Comparison of ENCODE assay signal across 1 cellular context in the genomic region with DNA sequence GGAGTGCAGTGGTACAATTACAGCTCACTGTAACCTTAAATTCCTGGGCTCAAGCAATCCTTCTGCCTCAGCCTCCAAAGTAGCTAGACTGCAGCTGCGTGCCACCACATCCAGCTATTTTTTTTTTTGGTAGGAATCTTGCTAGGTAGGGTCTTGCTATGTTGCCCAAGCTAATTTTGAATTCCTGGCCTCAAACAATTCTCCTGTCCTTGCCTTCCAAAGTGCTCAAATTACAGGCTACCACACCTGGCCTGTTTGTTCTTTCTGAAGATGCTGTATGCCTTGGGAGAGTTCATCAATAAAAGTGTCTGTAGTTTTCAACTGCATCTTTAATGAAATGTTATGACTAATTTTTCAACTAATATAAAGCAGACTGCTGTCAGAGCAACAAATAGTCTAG.
TF ChIP-seq lines count a peak whose summit lies in the region.

No MANE protein-coding gene starts in this region.

TF ChIP-seq in A549, 52 proteins besides CTCF, POLR2A, EP300 and RAD21:
- no peak for TF ChIP-seq ESRRA (IDR thresholded peaks at IDR 0.05; ENCODE audit: borderline replicate concordance, low read length)
- no peak for TF ChIP-seq TFCP2L1 (CRISPR knock-in tag; IDR thresholded peaks at IDR 0.05)
- TF ChIP-seq PHF8 (IDR thresholded peaks at IDR 0.05; ENCODE audit: borderline replicate concordance, low read depth): no peak
- no peak for TF ChIP-seq JUNB (IDR thresholded peaks at IDR 0.05)
- TF ChIP-seq RARB (CRISPR knock-in tag; IDR thresholded peaks at IDR 0.05): no peak
- TF ChIP-seq EHF (CRISPR knock-in tag; IDR thresholded peaks at IDR 0.05): no peak
- TF ChIP-seq, protein P1, sequence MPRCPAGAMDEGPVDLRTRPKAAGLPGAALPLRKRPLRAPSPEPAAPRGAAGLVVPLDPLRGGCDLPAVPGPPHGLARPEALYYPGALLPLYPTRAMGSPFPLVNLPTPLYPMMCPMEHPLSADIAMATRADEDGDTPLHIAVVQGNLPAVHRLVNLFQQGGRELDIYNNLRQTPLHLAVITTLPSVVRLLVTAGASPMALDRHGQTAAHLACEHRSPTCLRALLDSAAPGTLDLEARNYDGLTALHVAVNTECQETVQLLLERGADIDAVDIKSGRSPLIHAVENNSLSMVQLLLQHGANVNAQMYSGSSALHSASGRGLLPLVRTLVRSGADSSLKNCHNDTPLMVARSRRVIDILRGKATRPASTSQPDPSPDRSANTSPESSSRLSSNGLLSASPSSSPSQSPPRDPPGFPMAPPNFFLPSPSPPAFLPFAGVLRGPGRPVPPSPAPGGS (IDR thresholded peaks at IDR 0.05): no peak
